ENCODE assay signal across 8 cellular contexts in genomic region chr19:17336872-17337674, GRCh38.
DNase-seq lines count a peak whose midpoint lies in the region; ATAC-seq, FAIRE-seq and TF ChIP-seq lines count a peak whose summit lies in the region.

A gene with protein sequence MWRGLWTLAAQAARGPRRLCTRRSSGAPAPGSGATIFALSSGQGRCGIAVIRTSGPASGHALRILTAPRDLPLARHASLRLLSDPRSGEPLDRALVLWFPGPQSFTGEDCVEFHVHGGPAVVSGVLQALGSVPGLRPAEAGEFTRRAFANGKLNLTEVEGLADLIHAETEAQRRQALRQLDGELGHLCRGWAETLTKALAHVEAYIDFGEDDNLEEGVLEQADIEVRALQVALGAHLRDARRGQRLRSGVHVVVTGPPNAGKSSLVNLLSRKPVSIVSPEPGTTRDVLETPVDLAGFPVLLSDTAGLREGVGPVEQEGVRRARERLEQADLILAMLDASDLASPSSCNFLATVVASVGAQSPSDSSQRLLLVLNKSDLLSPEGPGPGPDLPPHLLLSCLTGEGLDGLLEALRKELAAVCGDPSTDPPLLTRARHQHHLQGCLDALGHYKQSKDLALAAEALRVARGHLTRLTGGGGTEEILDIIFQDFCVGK (plus strand): TSS chr19:17337553. CDS start chr19:17337612, 59 bp downstream.

- TF ChIP-seq CTCF in AG09309 (IDR thresholded peaks at IDR 0.05; ENCODE audit: control insufficient read depth, insufficient read depth, low read depth, low read length, missing control alignments): no peak

- ATAC-seq in GM19025 (IDR thresholded peaks at IDR 0.05; ENCODE audit: low read depth, unreplicated experiment): peak; percentile 83
- ATAC-seq in HG03342 (IDR thresholded peaks at IDR 0.05; ENCODE audit: unreplicated experiment): peak; percentile 75
- ATAC-seq in central memory CD8-positive, alpha-beta T cell (replicated peaks; ENCODE audit: extremely low read depth, poor library complexity, severe bottlenecking): peak; percentile 95

- no peaks in the 10 kb centered on the region for H3K9me3 Mint-ChIP-seq in central memory CD8-positive, alpha-beta T cell

- peak; percentile 72 for FAIRE-seq in islet of Langerhans (lab: Jason Lieb, UNC)

- peak; percentile 91 for DNase-seq in AG09309 (ENCODE audit: low read depth)
- peak; percentile 98 to 99 for DNase-seq in NCI-H446 (lab: John Stamatoyannopoulos, UW)
- peak; percentile 95 for DNase-seq in activated CD4-positive, CD25-positive, alpha-beta regulatory T cell treated with anti-CD3 and anti-CD28 coated beads, Interleukin-2, amount 50 U/mL, for 16 hours (ENCODE audit: low read depth, low spot score)
- DNase-seq in central memory CD8-positive, alpha-beta T cell (ENCODE audit: low spot score in 2 of 2): peak; percentile 86 to 94
- peak; percentile 95 for DNase-seq in stimulated activated CD4-positive, alpha-beta T cell treated with anti-CD3 and anti-CD28 coated beads, Interleukin-12 subunit alpha, Interleukin-12 subunit beta, amount 100 ng/mL, for 4 hours

- H3K4me3 ChIP-seq in AG09309 (ENCODE audit: control insufficient read depth, low read depth, low read length): peak within 1 kb of the TSS; percentile 65

- no peaks in the 10 kb centered on the region for H3K27me3 Mint-ChIP-seq in central memory CD8-positive, alpha-beta T cell

- H3K4me3 Mint-ChIP-seq in central memory CD8-positive, alpha-beta T cell: peak within 1 kb of the TSS; percentile 81

- peaks cover 9% of the 10 kb centered on the region for H3K36me3 Mint-ChIP-seq in central memory CD8-positive, alpha-beta T cell (ENCODE audit: insufficient read depth)

- H3K4me1 Mint-ChIP-seq in central memory CD8-positive, alpha-beta T cell: peaks cover 35% of the 10 kb centered on the region

- peak within 1 kb of the TSS; percentile 72 for H3K27ac Mint-ChIP-seq in central memory CD8-positive, alpha-beta T cell (ENCODE audit: low read depth)

Comparison
In these comparisons a context has a peak if more than half of its experiments do, and no peak if none do; other contexts are left out.
1. Peak in every context shown above with its lines: DNase-seq, ATAC-seq and H3K4me3 ChIP-seq.